8 cellular contexts compared by ENCODE assay signal in the genomic region with DNA sequence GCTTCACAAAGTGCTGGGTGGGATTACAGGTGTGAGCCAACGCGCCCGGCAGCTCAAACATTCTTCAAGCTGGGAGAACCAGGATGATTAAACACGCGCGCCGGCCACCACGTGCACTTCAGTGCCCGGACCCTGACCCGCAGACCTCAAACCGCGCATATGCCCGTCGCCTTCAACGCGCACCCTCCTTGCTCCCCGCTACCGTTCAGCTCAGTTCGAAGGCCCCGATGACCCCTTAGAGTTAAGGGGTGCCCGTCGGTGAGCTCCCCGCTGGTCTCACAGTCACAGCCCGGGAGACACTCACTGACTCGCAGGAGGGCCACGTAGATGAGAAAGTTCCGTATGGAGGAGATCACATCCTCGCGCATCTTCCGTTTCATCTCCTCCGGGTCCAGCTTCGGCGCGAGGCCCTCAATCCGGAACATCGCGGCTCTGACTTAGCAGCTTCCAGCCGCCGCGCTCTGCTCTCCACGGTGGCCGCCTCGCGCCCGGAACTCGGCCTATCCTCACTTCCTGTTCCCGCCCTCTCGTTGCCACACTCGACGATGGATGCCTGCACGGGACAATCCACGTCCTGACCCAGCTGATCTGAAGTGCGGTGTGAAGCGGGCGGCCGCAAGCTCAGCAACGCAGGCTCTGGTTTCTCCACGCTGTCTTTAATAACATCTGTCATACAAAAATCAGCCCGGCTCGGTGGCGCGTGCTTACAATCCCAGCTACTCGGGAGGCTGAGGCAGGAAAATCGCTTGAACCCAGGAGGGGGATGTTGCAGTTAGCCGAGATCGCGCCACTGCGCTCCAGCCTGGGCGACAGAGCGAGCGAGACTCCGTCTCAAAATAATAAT. TPM values are rescaled to one million over a fixed set of nuclear protein-coding genes. Genes with fewer than 3 reads are reported as not detected.
DNase-seq lines count a peak whose midpoint lies in the region; ATAC-seq and TF ChIP-seq lines count a peak whose summit lies in the region.

TOMM5 (minus strand) TSS at position 490 of the 844 bp plus-strand sequence; CDS start at position 425, 65 bp downstream.

- TF ChIP-seq EP300 in upper lobe of left lung (IDR thresholded peaks at IDR 0.05), result peak in 1 of 4 donors; percentile 69

- H3K9me3 ChIP-seq in adrenal gland (replicated peaks in 1 of 3), result no peaks in the 10 kb centered on the region
- H3K9me3 ChIP-seq in heart right ventricle, result no peaks in the 10 kb centered on the region
- H3K9me3 ChIP-seq in upper lobe of left lung, result no peaks in the 10 kb centered on the region

- WGBS in adrenal gland, 4 donors, result 0 to 2% (median 1%) methylated on average over 31 to 72 of the region's 72 CpGs
- WGBS in heart right ventricle, 2 donors, result 0% methylated on average over 72 of the region's 72 CpGs
- 0 to 1% methylated on average over 32 to 66 of the region's 72 CpGs for WGBS in upper lobe of left lung, 2 donors

- H3K36me3 ChIP-seq in adrenal gland (replicated peaks in 1 of 2), result peaks cover 0 to 15% of the 10 kb centered on the region in 2 donors
- peaks cover 0 to 20% (median 6%) of the 10 kb centered on the region in 9 donors for H3K36me3 ChIP-seq in heart right ventricle
- H3K36me3 ChIP-seq in upper lobe of left lung, result peaks cover 5 to 15% (median 9%) of the 10 kb centered on the region in 4 donors

- DNase-seq in GM13976 (ENCODE audit: low spot score), result peak; percentile 91
- DNase-seq in NCI-H146 (lab: John Stamatoyannopoulos, UW), result peak; percentile 95
- DNase-seq in T-helper 1 cell, result peak; percentile 78 to 92 (median 87)
- peak; percentile 93 to 97 (median 95) for DNase-seq in adrenal gland
- peak; percentile 92 to 94 for DNase-seq in heart right ventricle
- peak; percentile 91 to 99 (median 94) for DNase-seq in posterior cingulate gyrus
- peak; percentile 92 to 95 for DNase-seq in upper lobe of left lung

- peak within 1 kb of the TSS; percentile 31 to 92 (median 81) for H3K27ac ChIP-seq in adrenal gland
- H3K27ac ChIP-seq in heart right ventricle, result peak within 1 kb of the TSS; percentile 43 to 90 (median 80)
- peak within 1 kb of the TSS; percentile 76 to 90 (median 84) for H3K27ac ChIP-seq in upper lobe of left lung

- H3K4me1 ChIP-seq in adrenal gland (replicated peaks in 1 of 2), result peaks cover 10 to 24% of the 10 kb centered on the region in 2 donors
- H3K4me1 ChIP-seq in heart right ventricle, result peaks cover 0 to 42% (median 21%) of the 10 kb centered on the region in 9 donors
- peaks cover 20 to 36% (median 21%) of the 10 kb centered on the region in 4 donors for H3K4me1 ChIP-seq in upper lobe of left lung

- TF ChIP-seq CTCF in GM13976 (IDR thresholded peaks at IDR 0.05; ENCODE audit: borderline replicate concordance, control extremely low read depth, extremely low read depth, insufficient read depth, missing control alignments), result peak; percentile 3
- TF ChIP-seq CTCF in adrenal gland (IDR thresholded peaks at IDR 0.05), result no peak
- TF ChIP-seq CTCF in heart right ventricle (IDR thresholded peaks at IDR 0.05), result no peak
- TF ChIP-seq CTCF in upper lobe of left lung (IDR thresholded peaks at IDR 0.05), result peak in 3 of 6 experiments; percentile 6 to 24 (median 14)

- H3K27me3 ChIP-seq in adrenal gland (no peaks in the 10 kb centered on the region), heart right ventricle (peaks cover 0 to 10% (median 3%) of the 10 kb centered on the region in 7 donors), upper lobe of left lung (no peaks in the 10 kb centered on the region)

- H3K4me3 ChIP-seq in adrenal gland (peak within 1 kb of the TSS; percentile 81 to 91 (median 84)), heart right ventricle (peak within 1 kb of the TSS; percentile 69 to 95 (median 82)), upper lobe of left lung (peak within 1 kb of the TSS; percentile 72 to 98 (median 88))

- ATAC-seq in HG02870 (IDR thresholded peaks at IDR 0.05; ENCODE audit: unreplicated experiment), result peak; percentile 74
- peak; percentile 98 to 100 (median 98) for ATAC-seq in heart right ventricle
- peak; percentile 96 to 99 for ATAC-seq in upper lobe of left lung (ENCODE audit: low FRiP score in 2 of 2)

- in situ Hi-C loops in GM13976 (cut with MboI; ENCODE audit: low sequenced_read_pairs, unreplicated experiment), result loop anchor here (10.0 kb wide), 1 partner anchor 108 kb away; the partner anchor contains the start of gene POLR1E

- TF ChIP-seq POLR2A in adrenal gland (IDR thresholded peaks at IDR 0.05), result peak; percentile 53 to 88
- TF ChIP-seq POLR2A in upper lobe of left lung (IDR thresholded peaks at IDR 0.05), result peak in 3 of 4 donors; percentile 61 to 87 (median 75)

- intact Hi-C loops in adrenal gland (cut with DNase I), result no loop called here
- intact Hi-C loops in heart right ventricle (cut with DNase I), result loop anchor here in 3 of 10 donors (10.0 kb wide), 3 partner anchors 52 to 192 kb away; partner anchors contain the start of genes EXOSC3 (in 1 of the 3) and FRMPD1 (in 1 of the 3)
- intact Hi-C loops in posterior cingulate gyrus (cut with DNase I), result loop anchor here (2.0 to 10.0 kb wide), 2 partner anchors 18 to 192 kb away; partner anchors contain the start of gene EXOSC3

RNA-seq across cellular contexts. Expression of gene TOMM5, which starts in this region (rescaled TPM):
- 100 to 1,000 TPM in 1 of 8 donors, 10 to 100 TPM in 7; 41.0 to 135 (median 74.9) TPM for total RNA-seq in adrenal gland
- polyA plus RNA-seq in adrenal gland, result 100 to 1,000 TPM in 2 of 3 donors, 10 to 100 TPM in 1; 86.3 to 250 (median 105) TPM
- 10 to 100 TPM; 45.7 to 62.9 (median 52.1) TPM for total RNA-seq in heart right ventricle
- polyA plus RNA-seq in heart right ventricle, result 100 to 1,000 TPM in 1 of 2 donors, 10 to 100 TPM in 1; 74.1 to 145 TPM
- total RNA-seq in upper lobe of left lung, result 10 to 100 TPM; 35.4 to 83.5 (median 54.2) TPM

Comparison
In these comparisons a context has a peak if more than half of its experiments do, and no peak if none do; other contexts are left out.
1. Peak in every context shown above with its lines: DNase-seq, ATAC-seq, H3K4me3 ChIP-seq and H3K27ac ChIP-seq.